Comparison of ENCODE assay signal across 1 cellular context in the genomic region with DNA sequence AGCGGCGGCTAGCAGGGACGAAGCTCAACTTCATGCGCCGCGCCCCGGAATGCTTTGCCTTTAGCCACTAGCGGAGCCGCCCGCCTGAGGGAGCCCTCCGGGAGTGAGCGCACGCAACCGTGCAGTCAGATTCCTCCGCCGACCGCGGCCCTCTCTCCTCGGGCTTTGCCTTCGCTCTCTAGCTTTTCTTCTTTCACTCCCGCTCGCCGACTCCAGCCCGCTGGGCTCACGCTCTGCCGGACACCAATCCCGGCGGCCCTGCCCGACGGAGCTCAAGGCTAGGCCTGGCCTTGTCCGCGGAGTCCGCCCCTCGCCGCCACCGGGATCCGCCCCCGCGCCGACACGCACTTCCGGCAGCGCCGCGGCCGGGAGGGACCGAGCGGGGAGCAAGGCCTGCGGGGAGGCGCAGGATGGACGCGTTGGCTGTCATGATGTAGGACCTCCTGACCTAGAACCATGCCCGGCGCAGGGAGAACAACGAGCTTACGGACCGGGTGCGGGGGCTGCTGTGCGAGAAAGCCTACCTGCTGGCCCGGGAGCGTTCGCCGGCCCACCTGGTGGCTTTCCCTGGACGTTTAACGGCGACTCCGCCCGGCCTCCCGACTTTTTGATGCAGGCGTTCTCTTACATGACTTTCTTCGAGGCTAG.
A peak's percentile ranks its signal among the peaks of the same experiment; 100 is the strongest.
TF ChIP-seq lines count a peak whose summit lies in the region.

No MANE protein-coding gene starts in this region.

TF ChIP-seq in K562, 482 proteins besides CTCF, POLR2A, EP300 and RAD21 (continued from another document and continues in another):
- TF ChIP-seq FOXM1 (IDR thresholded peaks at IDR 0.05; ENCODE audit: low read depth) = no peak
- TF ChIP-seq FOXM1 (CRISPR knock-in tag; IDR thresholded peaks at IDR 0.05; ENCODE audit: low read depth) = no peak; the same call in 1 of the 2 replicates
- TF ChIP-seq KAT7 (CRISPR knock-in tag; IDR thresholded peaks at IDR 0.05; ENCODE audit: borderline replicate concordance) = 0 out of 2 replicates have a peak, but pooled peaks have one; percentile 44
- peak; percentile 95 for TF ChIP-seq KDM5B (IDR thresholded peaks at IDR 0.05; ENCODE audit: insufficient replicate concordance, low read depth, low read length)
- TF ChIP-seq, protein P1, sequence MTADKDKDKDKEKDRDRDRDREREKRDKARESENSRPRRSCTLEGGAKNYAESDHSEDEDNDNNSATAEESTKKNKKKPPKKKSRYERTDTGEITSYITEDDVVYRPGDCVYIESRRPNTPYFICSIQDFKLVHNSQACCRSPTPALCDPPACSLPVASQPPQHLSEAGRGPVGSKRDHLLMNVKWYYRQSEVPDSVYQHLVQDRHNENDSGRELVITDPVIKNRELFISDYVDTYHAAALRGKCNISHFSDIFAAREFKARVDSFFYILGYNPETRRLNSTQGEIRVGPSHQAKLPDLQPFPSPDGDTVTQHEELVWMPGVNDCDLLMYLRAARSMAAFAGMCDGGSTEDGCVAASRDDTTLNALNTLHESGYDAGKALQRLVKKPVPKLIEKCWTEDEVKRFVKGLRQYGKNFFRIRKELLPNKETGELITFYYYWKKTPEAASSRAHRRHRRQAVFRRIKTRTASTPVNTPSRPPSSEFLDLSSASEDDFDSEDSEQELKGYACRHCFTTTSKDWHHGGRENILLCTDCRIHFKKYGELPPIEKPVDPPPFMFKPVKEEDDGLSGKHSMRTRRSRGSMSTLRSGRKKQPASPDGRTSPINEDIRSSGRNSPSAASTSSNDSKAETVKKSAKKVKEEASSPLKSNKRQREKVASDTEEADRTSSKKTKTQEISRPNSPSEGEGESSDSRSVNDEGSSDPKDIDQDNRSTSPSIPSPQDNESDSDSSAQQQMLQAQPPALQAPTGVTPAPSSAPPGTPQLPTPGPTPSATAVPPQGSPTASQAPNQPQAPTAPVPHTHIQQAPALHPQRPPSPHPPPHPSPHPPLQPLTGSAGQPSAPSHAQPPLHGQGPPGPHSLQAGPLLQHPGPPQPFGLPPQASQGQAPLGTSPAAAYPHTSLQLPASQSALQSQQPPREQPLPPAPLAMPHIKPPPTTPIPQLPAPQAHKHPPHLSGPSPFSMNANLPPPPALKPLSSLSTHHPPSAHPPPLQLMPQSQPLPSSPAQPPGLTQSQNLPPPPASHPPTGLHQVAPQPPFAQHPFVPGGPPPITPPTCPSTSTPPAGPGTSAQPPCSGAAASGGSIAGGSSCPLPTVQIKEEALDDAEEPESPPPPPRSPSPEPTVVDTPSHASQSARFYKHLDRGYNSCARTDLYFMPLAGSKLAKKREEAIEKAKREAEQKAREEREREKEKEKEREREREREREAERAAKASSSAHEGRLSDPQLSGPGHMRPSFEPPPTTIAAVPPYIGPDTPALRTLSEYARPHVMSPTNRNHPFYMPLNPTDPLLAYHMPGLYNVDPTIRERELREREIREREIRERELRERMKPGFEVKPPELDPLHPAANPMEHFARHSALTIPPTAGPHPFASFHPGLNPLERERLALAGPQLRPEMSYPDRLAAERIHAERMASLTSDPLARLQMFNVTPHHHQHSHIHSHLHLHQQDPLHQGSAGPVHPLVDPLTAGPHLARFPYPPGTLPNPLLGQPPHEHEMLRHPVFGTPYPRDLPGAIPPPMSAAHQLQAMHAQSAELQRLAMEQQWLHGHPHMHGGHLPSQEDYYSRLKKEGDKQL (CRISPR knock-in tag; IDR thresholded peaks at IDR 0.05; ENCODE audit: borderline replicate concordance) = no peak
- TF ChIP-seq, protein P2, sequence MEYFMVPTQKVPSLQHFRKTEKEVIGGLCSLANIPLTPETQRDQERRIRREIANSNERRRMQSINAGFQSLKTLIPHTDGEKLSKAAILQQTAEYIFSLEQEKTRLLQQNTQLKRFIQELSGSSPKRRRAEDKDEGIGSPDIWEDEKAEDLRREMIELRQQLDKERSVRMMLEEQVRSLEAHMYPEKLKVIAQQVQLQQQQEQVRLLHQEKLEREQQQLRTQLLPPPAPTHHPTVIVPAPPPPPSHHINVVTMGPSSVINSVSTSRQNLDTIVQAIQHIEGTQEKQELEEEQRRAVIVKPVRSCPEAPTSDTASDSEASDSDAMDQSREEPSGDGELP (CRISPR knock-in tag; IDR thresholded peaks at IDR 0.05; ENCODE audit: borderline replicate concordance) = peak; percentile 77; the same call in 1 of the 2 replicates
- TF ChIP-seq CBX5 (IDR thresholded peaks at IDR 0.05; ENCODE audit: borderline replicate concordance, low read depth) = 0 out of 2 replicates have a peak, but pooled peaks have one; percentile 10
- 0 out of 2 replicates have a peak, but pooled peaks have one; percentile 27 for TF ChIP-seq ZNF766 (CRISPR knock-in tag; conservative IDR thresholded peaks at IDR 0.05)
- TF ChIP-seq CSDE1 (IDR thresholded peaks at IDR 0.05) = peak in 1 of 2 experiments; percentile 14; a peak in 1 of 4 replicates
- peak; percentile 51 for TF ChIP-seq MYC (IDR thresholded peaks at IDR 0.05; ENCODE audit: low read depth, low read length)
- peak; percentile 87; the same call in 1 of the 2 replicates for TF ChIP-seq MYC (CRISPR knock-in tag; IDR thresholded peaks at IDR 0.05; ENCODE audit: borderline replicate concordance, low read depth)
- peak; percentile 79 for TF ChIP-seq BCOR (IDR thresholded peaks at IDR 0.05)
- peak; percentile 98 for TF ChIP-seq C11orf30 (IDR thresholded peaks at IDR 0.05; ENCODE audit: low read depth)
- TF ChIP-seq ZNF644 (tag; IDR thresholded peaks at IDR 0.05; ENCODE audit: low read depth) = peak; percentile 51; the same call in 1 of the 2 replicates
- TF ChIP-seq, protein P3, sequence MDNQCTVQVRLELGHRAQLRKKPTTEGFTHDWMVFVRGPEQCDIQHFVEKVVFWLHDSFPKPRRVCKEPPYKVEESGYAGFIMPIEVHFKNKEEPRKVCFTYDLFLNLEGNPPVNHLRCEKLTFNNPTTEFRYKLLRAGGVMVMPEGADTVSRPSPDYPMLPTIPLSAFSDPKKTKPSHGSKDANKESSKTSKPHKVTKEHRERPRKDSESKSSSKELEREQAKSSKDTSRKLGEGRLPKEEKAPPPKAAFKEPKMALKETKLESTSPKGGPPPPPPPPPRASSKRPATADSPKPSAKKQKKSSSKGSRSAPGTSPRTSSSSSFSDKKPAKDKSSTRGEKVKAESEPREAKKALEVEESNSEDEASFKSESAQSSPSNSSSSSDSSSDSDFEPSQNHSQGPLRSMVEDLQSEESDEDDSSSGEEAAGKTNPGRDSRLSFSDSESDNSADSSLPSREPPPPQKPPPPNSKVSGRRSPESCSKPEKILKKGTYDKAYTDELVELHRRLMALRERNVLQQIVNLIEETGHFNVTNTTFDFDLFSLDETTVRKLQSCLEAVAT (IDR thresholded peaks at IDR 0.05) = peak in 1 of 2 experiments; percentile 60; a peak in 1 of 4 replicates
- peak; percentile 71 for TF ChIP-seq TOE1 (IDR thresholded peaks at IDR 0.05; ENCODE audit: borderline replicate concordance)
- TF ChIP-seq TOE1 (CRISPR knock-in tag; IDR thresholded peaks at IDR 0.05; ENCODE audit: borderline replicate concordance, low read depth) = no peak
- TF ChIP-seq SIN3B (IDR thresholded peaks at IDR 0.05; ENCODE audit: low read depth) = peak; percentile 94
- peak; percentile 95 for TF ChIP-seq ETV5 (CRISPR knock-in tag; IDR thresholded peaks at IDR 0.05; ENCODE audit: low read depth)
- 0 out of 2 replicates have a peak, but pooled peaks have one; percentile 17 for TF ChIP-seq THRB (CRISPR knock-in tag; conservative IDR thresholded peaks at IDR 0.05)
- peak; percentile 43; the same call in 1 of the 2 replicates for TF ChIP-seq HDAC2 (IDR thresholded peaks at IDR 0.05)
- peak; percentile 99 for TF ChIP-seq GABPB1 (CRISPR knock-in tag; IDR thresholded peaks at IDR 0.05)
- TF ChIP-seq, protein P4, sequence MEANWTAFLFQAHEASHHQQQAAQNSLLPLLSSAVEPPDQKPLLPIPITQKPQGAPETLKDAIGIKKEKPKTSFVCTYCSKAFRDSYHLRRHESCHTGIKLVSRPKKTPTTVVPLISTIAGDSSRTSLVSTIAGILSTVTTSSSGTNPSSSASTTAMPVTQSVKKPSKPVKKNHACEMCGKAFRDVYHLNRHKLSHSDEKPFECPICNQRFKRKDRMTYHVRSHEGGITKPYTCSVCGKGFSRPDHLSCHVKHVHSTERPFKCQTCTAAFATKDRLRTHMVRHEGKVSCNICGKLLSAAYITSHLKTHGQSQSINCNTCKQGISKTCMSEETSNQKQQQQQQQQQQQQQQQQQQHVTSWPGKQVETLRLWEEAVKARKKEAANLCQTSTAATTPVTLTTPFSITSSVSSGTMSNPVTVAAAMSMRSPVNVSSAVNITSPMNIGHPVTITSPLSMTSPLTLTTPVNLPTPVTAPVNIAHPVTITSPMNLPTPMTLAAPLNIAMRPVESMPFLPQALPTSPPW (CRISPR knock-in tag; IDR thresholded peaks at IDR 0.05) = peak; percentile 85
- peak; percentile 93 for TF ChIP-seq KLF13 (tag; IDR thresholded peaks at IDR 0.05; ENCODE audit: borderline replicate concordance, low read depth)
- TF ChIP-seq ZBTB1 (CRISPR knock-in tag; IDR thresholded peaks at IDR 0.05; ENCODE audit: borderline replicate concordance, low read depth) = peak; percentile 44; the same call in 1 of the 2 replicates
- no peak for TF ChIP-seq ETV6 (IDR thresholded peaks at IDR 0.05; ENCODE audit: borderline replicate concordance in 1 of 2, low read depth in 2 of 2, low read length in 1 of 2)
- peak; percentile 65; the same call in 1 of the 2 replicates for TF ChIP-seq ETV6 (CRISPR knock-in tag; IDR thresholded peaks at IDR 0.05; ENCODE audit: borderline replicate concordance)
- peak; percentile 46 for TF ChIP-seq TAF7 (tag; IDR thresholded peaks at IDR 0.05)
- TF ChIP-seq POLR2G (IDR thresholded peaks at IDR 0.05; ENCODE audit: low read depth, low read length) = peak; percentile 97
- peak; percentile 51; the same call in 1 of the 2 replicates for TF ChIP-seq ZBTB49 (CRISPR knock-in tag; IDR thresholded peaks at IDR 0.05; ENCODE audit: borderline replicate concordance)
